20 cellular contexts compared by ENCODE assay signal in the genomic region with DNA sequence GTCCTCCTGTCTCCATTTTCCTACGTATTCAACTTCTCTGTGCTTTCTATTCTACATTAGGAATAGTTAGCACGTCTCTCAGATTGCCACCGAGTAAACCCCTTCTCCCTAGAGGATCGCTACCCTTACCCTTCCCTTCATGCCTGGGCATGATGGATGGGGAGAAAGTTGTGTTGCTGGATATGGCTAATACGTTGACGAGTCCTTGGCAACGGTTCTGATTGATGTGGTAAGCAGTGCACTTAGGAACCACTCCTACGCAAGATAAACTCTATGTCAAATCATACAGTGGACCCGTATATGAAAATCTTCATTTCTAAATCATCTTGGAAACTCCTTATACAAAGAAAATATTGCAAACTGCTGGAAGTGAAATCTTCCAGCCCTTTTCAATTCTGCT.
DNase-seq lines count a peak whose midpoint lies in the region; ATAC-seq and TF ChIP-seq lines count a peak whose summit lies in the region.
"Had no signal": no experiment of that assay in that cellular context is flagged by ENCODE, and none has a peak within 500 bp of the region (broad histone marks: within the 10 kb centered on the region; RNA-seq: fewer than 3 reads in every experiment).

No MANE protein-coding gene starts in this region.

- H3K9ac ChIP-seq in mammary epithelial cell (ENCODE audit: insufficient read depth, low read length), result no peak overlapping the region

- H3K4me3 ChIP-seq in mammary epithelial cell (replicated peaks in 1 of 3; ENCODE audit: insufficient read depth in 1 of 3, low read depth in 2 of 3, low read length in 3 of 3) (no peak overlapping the region), breast epithelium (no peak overlapping the region), fibroblast of pulmonary artery (replicated peaks; ENCODE audit: low read depth, low read length) (no peak overlapping the region)
- H3K4me3 ChIP-seq: HAP-1 had no signal

- no TSS peak for BruUV-seq in mammary epithelial cell (replicated peaks; lab: Mats Ljungman, UMichigan)

- TF ChIP-seq CTCF in mammary epithelial cell (conservative IDR thresholded peaks at IDR 0.05 in 1 of 2, IDR thresholded peaks at IDR 0.05 in 1 of 2; ENCODE audit: extremely low read depth in 1 of 2, insufficient read depth in 1 of 2, low read depth in 1 of 2, low read length in 2 of 2) (no peak), breast epithelium (IDR thresholded peaks at IDR 0.05) (no peak), fibroblast of pulmonary artery (IDR thresholded peaks at IDR 0.05; ENCODE audit: low read length, missing control alignments) (no peak)

- no peak for DNase-seq in mammary epithelial cell
- no peak for DNase-seq in breast epithelium (ENCODE audit: low spot score in 2 of 2)
- DNase-seq in amniotic epithelial cell (ENCODE audit: low read depth), result peak; percentile 66
- peak; percentile 58 for DNase-seq in fibroblast of pulmonary artery (ENCODE audit: low read depth)
- no peak for DNase-seq in NCI-H526 treated with DMSO at 0.1 percent for 48 hours (lab: John Stamatoyannopoulos, UW)
- no peak for DNase-seq in globus pallidus (ENCODE audit: low spot score)
- DNase-seq: Calu3, DMS153, DND-41, Karpas-422, NCI-H1092, NCI-H1436, NCI-H1930, NCI-H2107, NCI-H69, SHP77 had no signal

- H3K9me3 ChIP-seq in mammary epithelial cell (replicated peaks; ENCODE audit: insufficient read depth, low read length) (no peaks in the 10 kb centered on the region), breast epithelium (no peaks in the 10 kb centered on the region)
- H3K9me3 ChIP-seq: HAP-1 had no signal

- no peak overlapping the region for H3K4me2 ChIP-seq in mammary epithelial cell (ENCODE audit: insufficient read depth, low read depth, low read length)

- no peak for ATAC-seq in HG02610 (IDR thresholded peaks at IDR 0.05; ENCODE audit: unreplicated experiment)
- no peak for ATAC-seq in HG03097 (IDR thresholded peaks at IDR 0.05; ENCODE audit: low FRiP score, unreplicated experiment)

- intact Hi-C loops in mammary epithelial cell (cut with micrococcal nuclease) (no loop called here), breast epithelium (cut with DNase I; ENCODE audit: low total_unique reads) (no loop called here)

- 37% methylated on average over 9 of the region's 9 CpGs for WGBS in mammary epithelial cell (ENCODE audit: low coverage, missing lambda C conversion rate)

- no peaks in the 10 kb centered on the region for H4K20me1 ChIP-seq in mammary epithelial cell (ENCODE audit: insufficient read depth, low read length)

- H3K36me3 ChIP-seq in mammary epithelial cell (ENCODE audit: insufficient read depth, low read length) (no peaks in the 10 kb centered on the region), breast epithelium (no peaks in the 10 kb centered on the region)
- H3K36me3 ChIP-seq: HAP-1 had no signal

- H3K4me1 ChIP-seq in mammary epithelial cell (ENCODE audit: insufficient read depth, low read length), result peaks cover 4% of the 10 kb centered on the region
- H3K4me1 ChIP-seq in breast epithelium, result no peaks in the 10 kb centered on the region
- H3K4me1 ChIP-seq: HAP-1 had no signal

- CTCF ChIA-PET in mammary epithelial cell (lab: Charles Lee; ENCODE audit: low non-redundant PET), result no interaction called here

- H3K27ac ChIP-seq in mammary epithelial cell (ENCODE audit: insufficient read depth, low read depth, low read length) (no peak overlapping the region), breast epithelium (no peak overlapping the region)
- H3K27ac ChIP-seq: RWPE1 had no signal

- TF ChIP-seq POLR2A in breast epithelium (IDR thresholded peaks at IDR 0.05), result no peak

- H2AFZ ChIP-seq in mammary epithelial cell (ENCODE audit: low read depth, low read length), result peak overlapping the region; percentile 72

- H3K27me3 ChIP-seq in mammary epithelial cell (ENCODE audit: insufficient read depth, low read length) (no peaks in the 10 kb centered on the region), breast epithelium (no peaks in the 10 kb centered on the region)

- H3K79me2 ChIP-seq in mammary epithelial cell (ENCODE audit: insufficient read depth, low read length), result no peaks in the 10 kb centered on the region

- dilution Hi-C loops in mammary epithelial cell (cut with HindIII; ENCODE audit: low sequenced_read_pairs), result no loop called here

- in situ Hi-C loops in mammary epithelial cell (cut with MboI; ENCODE audit: low sequenced_read_pairs in 2 of 2), result no loop called here

Comparison
In these comparisons a context has a peak if more than half of its experiments do, and no peak if none do; other contexts are left out.
1. DNase-seq: peak in amniotic epithelial cell (single experiment) and fibroblast of pulmonary artery (single experiment); none in mammary epithelial cell (single experiment), breast epithelium (0 of 2), NCI-H526 treated with DMSO at 0.1 percent for 48 hours (single experiment) and globus pallidus (single experiment).